8 cellular contexts compared by ENCODE assay signal in genomic region chr4:40055873-40056721, GRCh38. TPM values are rescaled to one million over a fixed set of nuclear protein-coding genes. Genes with fewer than 3 reads are reported as not detected.
DNase-seq lines count a peak whose midpoint lies in the region; ATAC-seq, FAIRE-seq and TF ChIP-seq lines count a peak whose summit lies in the region.

No MANE protein-coding gene starts in this region.

- no peak overlapping the region for H3K4ac ChIP-seq in neuronal stem cell (ENCODE audit: low read length)

- H3K4me2 ChIP-seq in neuronal stem cell (ENCODE audit: insufficient read depth, low read length, poor library complexity, severe bottlenecking): peak overlapping the region; percentile 89

- H3K23ac ChIP-seq in neuronal stem cell (ENCODE audit: low read depth, low read length, poor library complexity): peak overlapping the region; percentile 98

- peaks cover 3% of the 10 kb centered on the region for H3K79me1 ChIP-seq in neuronal stem cell (ENCODE audit: low read depth, low read length)

- DNase-seq in AG04449 (ENCODE audit: low read depth, low spot score) (peak; percentile 24), HTR-8/SVneo (ENCODE audit: insufficient read length, low spot score) (peak; percentile 74), RWPE1 (ENCODE audit: low spot score) (peak; percentile 50), foreskin melanocyte (peak; percentile 61), neuronal stem cell (ENCODE audit: low spot score) (peak; percentile 76), suprapubic skin (ENCODE audit: low spot score in 2 of 2) (peak; percentile 83 to 87)
- peak; percentile 25 to 59 (median 38) for DNase-seq in activated naive CD4-positive, alpha-beta T cell (lab: John Stamatoyannopoulos, UW)

- POLR2A ChIA-PET in AG04449 (lab: Yijun Ruan, JAX) (interaction anchor here (0.6 to 1.7 kb wide), 7 partner anchors 29 to 417 kb away, joined by 3 to 5 read pairs (median 4); partner anchors contain the start of genes SMIM14 and UBE2K), RWPE1 (lab: Yijun Ruan, JAX; ENCODE audit: low non-redundant PET) (interaction anchor here (0.6 to 1.4 kb wide), 7 partner anchors 9 to 278 kb away, joined by 3 to 5 read pairs (median 3); no protein-coding TSS in a partner anchor)

- no peak for FAIRE-seq in HTR-8/SVneo (lab: Jason Lieb, UNC)

- peak overlapping the region; percentile 86 for H2AFZ ChIP-seq in neuronal stem cell (ENCODE audit: low read length)

- peak overlapping the region; percentile 94 for H2AK5ac ChIP-seq in neuronal stem cell (ENCODE audit: low read depth, low read length)

- H3K4me3 ChIP-seq in AG04449 (ENCODE audit: low read depth, low read length) (peak overlapping the region; percentile 80), neuronal stem cell (ENCODE audit: low read length in 2 of 2) (peak overlapping the region; percentile 84 to 86), suprapubic skin (peak overlapping the region; percentile 81)

- no peak for TF ChIP-seq EP300 in suprapubic skin (IDR thresholded peaks at IDR 0.05)

- H4K8ac ChIP-seq in neuronal stem cell (ENCODE audit: low read depth, low read length): peak overlapping the region; percentile 66

- TF ChIP-seq CTCF in AG04449 (IDR thresholded peaks at IDR 0.05; ENCODE audit: insufficient read depth, low read length, missing control alignments) (no peak), RWPE1 (conservative IDR thresholded peaks at IDR 0.05; ENCODE audit: low read depth) (no peak), suprapubic skin (IDR thresholded peaks at IDR 0.05) (no peak)

- peak overlapping the region; percentile 89 for H3K14ac ChIP-seq in neuronal stem cell (ENCODE audit: low read length)

- CTCF ChIA-PET in AG04449 (lab: Yijun Ruan, JAX) (interaction anchor here (0.8 to 3.8 kb wide), 15 partner anchors 9 to 587 kb away, joined by 3 to 25 read pairs (median 5); no protein-coding TSS in a partner anchor), RWPE1 (lab: Yijun Ruan, JAX) (interaction anchor here (0.6 to 2.0 kb wide), 10 partner anchors 9 to 873 kb away, joined by 3 to 10 read pairs (median 4); no protein-coding TSS in a partner anchor)

- H2BK15ac ChIP-seq in neuronal stem cell (ENCODE audit: low read length): peak overlapping the region; percentile 77

- H3K4me1 ChIP-seq in neuronal stem cell (ENCODE audit: control insufficient read depth in 2 of 2, insufficient read depth in 1 of 2, low read depth in 1 of 2, low read length in 2 of 2) (peaks cover 4 to 5% of the 10 kb centered on the region in 2 donors), suprapubic skin (peaks cover 31% of the 10 kb centered on the region)

- peak overlapping the region; percentile 93 for H3K9ac ChIP-seq in neuronal stem cell (ENCODE audit: low read depth, low read length, poor library complexity)

- no CpG with 5 or more reads among the region's 85 CpGs for WGBS in neuronal stem cell (ENCODE audit: extremely low coverage in 2 of 2, insufficient read length in 2 of 2, insufficient replicate concordance in 1 of 2), 2 donors
- WGBS in suprapubic skin: 0% methylated on average over 49 of the region's 85 CpGs

- no peak overlapping the region for H2BK12ac ChIP-seq in neuronal stem cell (ENCODE audit: low read length)

- peak overlapping the region; percentile 94 for H2BK120ac ChIP-seq in neuronal stem cell (ENCODE audit: low read depth, low read length)

- peak overlapping the region; percentile 99 for H2BK5ac ChIP-seq in neuronal stem cell (ENCODE audit: low read length)

- H3K27ac ChIP-seq in RWPE1 (peak overlapping the region; percentile 100), neuronal stem cell (replicated peaks; ENCODE audit: low read length) (peak overlapping the region; percentile 96), suprapubic skin (peak overlapping the region; percentile 99)

- no peaks in the 10 kb centered on the region for H3K27me3 ChIP-seq in neuronal stem cell (ENCODE audit: control insufficient read depth in 3 of 3, insufficient read depth in 3 of 3, low read depth in 1 of 3, low read length in 3 of 3)
- H3K27me3 ChIP-seq in suprapubic skin: no peaks in the 10 kb centered on the region

- H4K91ac ChIP-seq in neuronal stem cell (ENCODE audit: low read depth, low read length, poor library complexity): peak overlapping the region; percentile 85

- peak overlapping the region; percentile 99 for H3K18ac ChIP-seq in neuronal stem cell (ENCODE audit: low read length)

- TF ChIP-seq POLR2A in suprapubic skin (IDR thresholded peaks at IDR 0.05): peak in 1 of 2 donors; percentile 56

- ATAC-seq in GM18907 (IDR thresholded peaks at IDR 0.05; ENCODE audit: unreplicated experiment): peak; percentile 29

- H3K36me3 ChIP-seq in neuronal stem cell (replicated peaks in 1 of 2; ENCODE audit: control insufficient read depth in 2 of 2, insufficient read depth in 2 of 2, low read length in 2 of 2): peaks cover 2 to 21% of the 10 kb centered on the region in 2 donors
- no peaks in the 10 kb centered on the region for H3K36me3 ChIP-seq in suprapubic skin

- H3K9me3 ChIP-seq in neuronal stem cell (replicated peaks in 1 of 2; ENCODE audit: control insufficient read depth in 2 of 2, insufficient read depth in 1 of 2, low read depth in 1 of 2, low read length in 2 of 2) (no peaks in the 10 kb centered on the region), suprapubic skin (no peaks in the 10 kb centered on the region)

RNA-seq across cellular contexts. Expression of gene N4BP2, which starts 0.6 kb away (rescaled TPM):
- 13.5 TPM for polyA plus RNA-seq in neuronal stem cell (2013, experiment 1 of 2)
- polyA plus RNA-seq in neuronal stem cell (2013, experiment 2 of 2): 14.7 TPM
- 10 to 100 TPM in 2 of 4 donors, 1 to 10 TPM in 2; 7.8 to 23.7 (median 10.3) TPM for total RNA-seq in suprapubic skin

Comparison
In these comparisons a context has a peak if more than half of its experiments do, and no peak if none do; other contexts are left out.
1. Peak in every context shown above with its lines: DNase-seq, ATAC-seq, H3K4me3 ChIP-seq and H3K27ac ChIP-seq.
2. DNase-seq: peak in every context shown above with its lines; median percentile 85 in suprapubic skin; 76 in neuronal stem cell; 74 in HTR-8/SVneo; 61 in foreskin melanocyte; 50 in RWPE1; 38 in activated naive CD4-positive, alpha-beta T cell; 24 in AG04449.